ENCODE assay signal across 1 cellular context in genomic region chr3:170999737-171000242, GRCh38.
TF ChIP-seq lines count a peak whose summit lies in the region.

No MANE protein-coding gene starts in this region.

TF ChIP-seq in HepG2, 621 proteins besides CTCF, POLR2A, EP300 and RAD21 (continued from another document and continues in another):
- TF ChIP-seq ZNF550 (CRISPR knock-in tag; IDR thresholded peaks at IDR 0.05; ENCODE audit: borderline replicate concordance) (no peak), MAZ (IDR thresholded peaks at IDR 0.05; ENCODE audit: borderline replicate concordance, low read depth, low read length) (no peak), MAZ (CRISPR knock-in tag; IDR thresholded peaks at IDR 0.05; ENCODE audit: low read depth) (no peak), NFE2L2 (IDR thresholded peaks at IDR 0.05; ENCODE audit: low read length) (no peak), SNAPC4 (CRISPR knock-in tag; IDR thresholded peaks at IDR 0.05) (no peak), PHF20 (CRISPR knock-in tag; IDR thresholded peaks at IDR 0.05) (no peak), MTA3 (CRISPR knock-in tag; IDR thresholded peaks at IDR 0.05) (no peak), MED13 (CRISPR knock-in tag; IDR thresholded peaks at IDR 0.05) (peak; percentile 56; the same call in 1 of the 2 replicates), IKZF5 (CRISPR knock-in tag; IDR thresholded peaks at IDR 0.05) (peak; percentile 58; the same call in 1 of the 2 replicates), TGIF2 (CRISPR knock-in tag; IDR thresholded peaks at IDR 0.05) (no peak), SUZ12 (IDR thresholded peaks at IDR 0.05; ENCODE audit: low read depth, low read length) (no peak), ZNF629 (CRISPR knock-in tag; conservative IDR thresholded peaks at IDR 0.05) (no peak), MEIS1 (CRISPR knock-in tag; IDR thresholded peaks at IDR 0.05; ENCODE audit: borderline replicate concordance) (no peak), JARID2 (CRISPR knock-in tag; IDR thresholded peaks at IDR 0.05; ENCODE audit: insufficient replicate concordance) (no peak), ZNF235 (CRISPR knock-in tag; IDR thresholded peaks at IDR 0.05; ENCODE audit: borderline replicate concordance) (no peak), ZBED4 (CRISPR knock-in tag; IDR thresholded peaks at IDR 0.05; ENCODE audit: borderline replicate concordance) (no peak), MTERF4 (CRISPR knock-in tag; IDR thresholded peaks at IDR 0.05) (no peak), JUND (CRISPR knock-in tag; IDR thresholded peaks at IDR 0.05) (peak; percentile 44; the same call in 1 of the 2 replicates), MAX (IDR thresholded peaks at IDR 0.05) (no peak), ZBTB3 (CRISPR knock-in tag; IDR thresholded peaks at IDR 0.05; ENCODE audit: borderline replicate concordance, low read depth) (no peak), HDAC6 (IDR thresholded peaks at IDR 0.05; ENCODE audit: low read depth, low read length) (no peak), ETV6 (CRISPR knock-in tag; conservative IDR thresholded peaks at IDR 0.05) (no peak), ZFP36 (IDR thresholded peaks at IDR 0.05; ENCODE audit: borderline replicate concordance, low read depth, low read length, partially characterized antibody) (no peak), NCOA1 (CRISPR knock-in tag; IDR thresholded peaks at IDR 0.05) (no peak), HMGA1 (CRISPR knock-in tag; conservative IDR thresholded peaks at IDR 0.05) (no peak), NR2F6 (IDR thresholded peaks at IDR 0.05) (0 out of 2 replicates have a peak, but pooled peaks have one; percentile 26), NR2F6 (CRISPR knock-in tag; IDR thresholded peaks at IDR 0.05) (no peak), RBM22 (optimal IDR thresholded peaks at IDR 0.05; ENCODE audit: low read length) (no peak), PREB (CRISPR knock-in tag; IDR thresholded peaks at IDR 0.05) (no peak), ZNF207 (IDR thresholded peaks at IDR 0.05; ENCODE audit: borderline replicate concordance) (no peak), ZNF512B (CRISPR knock-in tag; IDR thresholded peaks at IDR 0.05; ENCODE audit: borderline replicate concordance) (no peak), REST (IDR thresholded peaks at IDR 0.05; ENCODE audit: borderline replicate concordance in 1 of 2, low read depth in 1 of 2, low read length in 2 of 2) (no peak), GTF3A (CRISPR knock-in tag; conservative IDR thresholded peaks at IDR 0.05) (no peak), TMF1 (CRISPR knock-in tag; IDR thresholded peaks at IDR 0.05; ENCODE audit: low read depth) (no peak), SOX13 (IDR thresholded peaks at IDR 0.05) (no peak), SOX13 (CRISPR knock-in tag; conservative IDR thresholded peaks at IDR 0.05 in 1 of 2, IDR thresholded peaks at IDR 0.05 in 1 of 2) (peak in 1 of 2 experiments; percentile 48; a peak in 1 of 4 replicates), EZH2 (conservative IDR thresholded peaks at IDR 0.05; ENCODE audit: low read depth, low read length) (no peak), ELF3 (CRISPR knock-in tag; IDR thresholded peaks at IDR 0.05) (0 out of 2 replicates have a peak, but pooled peaks have one; percentile 13), GATAD2A (CRISPR knock-in tag; IDR thresholded peaks at IDR 0.05) (peak; percentile 85), RFX3 (CRISPR knock-in tag; IDR thresholded peaks at IDR 0.05) (no peak)
